ENCODE assay signal across 9 cellular contexts in genomic region chr1:169348356-169349036, GRCh38. TPM values are rescaled to one million over a fixed set of nuclear protein-coding genes. Genes with fewer than 3 reads are reported as not detected.
DNase-seq lines count a peak whose midpoint lies in the region; ATAC-seq and TF ChIP-seq lines count a peak whose summit lies in the region.
"Had no signal": no experiment of that assay in that cellular context is flagged by ENCODE, and none has a peak within 500 bp of the region (broad histone marks: within the 10 kb centered on the region; RNA-seq: fewer than 3 reads in every experiment).

No MANE protein-coding gene starts in this region.

- H3K36me3 Mint-ChIP-seq in activated T-cell treated with anti-CD3 and anti-CD28 coated beads, Interleukin-2, amount 50 U/mL, for 4 hours (ENCODE audit: insufficient read depth): peaks cover 2% of the 10 kb centered on the region

- H3K4me3 ChIP-seq in fibroblast of villous mesenchyme (ENCODE audit: low read depth, low read length): no peak overlapping the region

- H3K27me3 Mint-ChIP-seq in activated T-cell treated with anti-CD3 and anti-CD28 coated beads, Interleukin-2, amount 50 U/mL, for 4 hours (ENCODE audit: low read depth): no peaks in the 10 kb centered on the region
- H3K27me3 Mint-ChIP-seq: activated naive CD8-positive, alpha-beta T cell treated with anti-CD3 and anti-CD28 coated beads, Interleukin-2, amount 10 ng/mL, durations not matched to agents 7 days and 5 days had no signal

- peak; percentile 73 for TF ChIP-seq CTCF in fibroblast of villous mesenchyme (IDR thresholded peaks at IDR 0.05; ENCODE audit: insufficient read depth, low read depth, low read length)

- peak; percentile 19 for DNase-seq in activated T-cell treated with anti-CD3 and anti-CD28 coated beads for 24 hours (ENCODE audit: low read depth)
- DNase-seq in activated T-cell treated with anti-CD3 and anti-CD28 coated beads, Interleukin-2, amount 50 U/mL, for 4 hours: no peak
- DNase-seq in NAMALWA (ENCODE audit: low spot score): peak; percentile 79
- DNase-seq in SW480 (ENCODE audit: low spot score): peak; percentile 39
- peak; percentile 67 for DNase-seq in fibroblast of villous mesenchyme (ENCODE audit: low read depth)
- DNase-seq in pulmonary artery endothelial cell (ENCODE audit: low read depth, low spot score): peak; percentile 29
- no peak for DNase-seq in UCSD-AML1 (lab: John Stamatoyannopoulos, UW; ENCODE audit: unreplicated experiment)
- DNase-seq: activated naive CD8-positive, alpha-beta T cell treated with anti-CD3 and anti-CD28 coated beads, Interleukin-2, amount 10 ng/mL, durations not matched to agents 7 days and 5 days had no signal

- H3K4me3 Mint-ChIP-seq in activated T-cell treated with anti-CD3 and anti-CD28 coated beads, Interleukin-2, amount 50 U/mL, for 4 hours: no peak overlapping the region
- H3K4me3 Mint-ChIP-seq: activated naive CD8-positive, alpha-beta T cell treated with anti-CD3 and anti-CD28 coated beads, Interleukin-2, amount 10 ng/mL, durations not matched to agents 7 days and 5 days had no signal

- H3K4me1 Mint-ChIP-seq in activated T-cell treated with anti-CD3 and anti-CD28 coated beads, Interleukin-2, amount 50 U/mL, for 4 hours (ENCODE audit: low read depth): peaks cover 11% of the 10 kb centered on the region

- no peaks in the 10 kb centered on the region for H3K9me3 Mint-ChIP-seq in activated T-cell treated with anti-CD3 and anti-CD28 coated beads, Interleukin-2, amount 50 U/mL, for 4 hours
- H3K9me3 Mint-ChIP-seq: activated naive CD8-positive, alpha-beta T cell treated with anti-CD3 and anti-CD28 coated beads, Interleukin-2, amount 10 ng/mL, durations not matched to agents 7 days and 5 days had no signal

- ATAC-seq in activated T-cell treated with anti-CD3 and anti-CD28 coated beads, Interleukin-2, amount 50 U/mL, for 4 hours: no peak
- no peak for ATAC-seq in HG02759 (IDR thresholded peaks at IDR 0.05; ENCODE audit: unreplicated experiment)

RNA-seq across cellular contexts. Expression of gene NME7, which starts 19.1 kb away (rescaled TPM):
- total RNA-seq in activated T-cell treated with anti-CD3 and anti-CD28 coated beads, Interleukin-2, amount 50 U/mL, for 4 hours: 10 to 100 TPM in 2 of 3 donors, 1 to 10 TPM in 1; 9.0 to 18.5 (median 11.7) TPM
- total RNA-seq in fibroblast of villous mesenchyme (28.3 and 41.9 TPM in 2 replicates), pulmonary artery endothelial cell (20.3 and 30.8 TPM in 2 replicates)

RNA-seq across cellular contexts. Expression of gene BLZF1, which starts 19.5 kb away (rescaled TPM):
- total RNA-seq in activated T-cell treated with anti-CD3 and anti-CD28 coated beads, Interleukin-2, amount 50 U/mL, for 4 hours: 10 to 100 TPM in 2 of 3 donors, 1 to 10 TPM in 1; 7.2 to 11.2 (median 10.9) TPM
- total RNA-seq in fibroblast of villous mesenchyme: 30.0 and 40.6 TPM in 2 replicates
- 21.2 and 27.1 TPM in 2 replicates for total RNA-seq in pulmonary artery endothelial cell

Comparison
In these comparisons a context has a peak if more than half of its experiments do, and no peak if none do; other contexts are left out.
1. DNase-seq: peak in activated T-cell treated with anti-CD3 and anti-CD28 coated beads for 24 hours (single experiment), NAMALWA (single experiment), SW480 (single experiment), fibroblast of villous mesenchyme (single experiment) and pulmonary artery endothelial cell (single experiment); none in activated T-cell treated with anti-CD3 and anti-CD28 coated beads, Interleukin-2, amount 50 U/mL, for 4 hours (single experiment) and UCSD-AML1 (single experiment).